11 cellular contexts compared by ENCODE assay signal in genomic region chr13:98083507-98083906, GRCh38. TPM values are rescaled to one million over a fixed set of nuclear protein-coding genes. Genes with fewer than 3 reads are reported as not detected.
A peak's percentile ranks its signal among the peaks of the same experiment; 100 is the strongest.
DNase-seq lines count a peak whose midpoint lies in the region; ATAC-seq, FAIRE-seq and TF ChIP-seq lines count a peak whose summit lies in the region.
"Had no signal": no experiment of that assay in that cellular context is flagged by ENCODE, and none has a peak within 500 bp of the region (broad histone marks: within the 10 kb centered on the region; RNA-seq: fewer than 3 reads in every experiment).

No MANE protein-coding gene starts in this region.

- H3K27ac Mint-ChIP-seq in activated naive CD4-positive, alpha-beta T cell treated with anti-CD3 and anti-CD28 coated beads, Interleukin-2, amount 50 U/mL, for 72 hours = no peak overlapping the region
- H3K27ac Mint-ChIP-seq: dendritic cell treated with granulocyte-macrophage colony-stimulating factor and Interleukin-4, amounts not matched to agents 40 ng/mL and 50 ng/mL, for 4 days had no signal

- H3K36me3 ChIP-seq in skeletal muscle satellite cell (ENCODE audit: insufficient read depth, low read length) = no peaks in the 10 kb centered on the region
- H3K36me3 ChIP-seq: spleen had no signal

- H3K36me3 Mint-ChIP-seq in activated naive CD4-positive, alpha-beta T cell treated with anti-CD3 and anti-CD28 coated beads, Interleukin-2, amount 50 U/mL, for 72 hours = no peaks in the 10 kb centered on the region

- peaks cover 9% of the 10 kb centered on the region for H3K4me1 ChIP-seq in skeletal muscle satellite cell (ENCODE audit: control insufficient read depth, insufficient read depth, low read length)
- H3K4me1 ChIP-seq: spleen had no signal

- ATAC-seq in SK-N-SH treated with all-trans-retinoic acid at 6 μM for 48 hours (peak; percentile 96), GM19351 (IDR thresholded peaks at IDR 0.05; ENCODE audit: unreplicated experiment) (no peak)
- ATAC-seq in activated naive CD4-positive, alpha-beta T cell treated with anti-CD3 and anti-CD28 coated beads, Interleukin-2, amount 50 U/mL, for 72 hours = no peak

- H3K27me3 ChIP-seq in skeletal muscle satellite cell (ENCODE audit: control insufficient read depth, insufficient read depth, low read length) = no peaks in the 10 kb centered on the region
- H3K27me3 ChIP-seq: spleen had no signal

- peak; percentile 95 for FAIRE-seq in H54 (lab: Jason Lieb, UNC)
- FAIRE-seq: G401.6 had no signal

- H3K9me3 ChIP-seq in skeletal muscle satellite cell (replicated peaks; ENCODE audit: low read length) = no peaks in the 10 kb centered on the region
- H3K9me3 ChIP-seq: spleen had no signal

- peak overlapping the region; percentile 50 for H3K4me2 ChIP-seq in skeletal muscle satellite cell (ENCODE audit: low read length)

- H3K9me3 Mint-ChIP-seq in activated naive CD4-positive, alpha-beta T cell treated with anti-CD3 and anti-CD28 coated beads, Interleukin-2, amount 50 U/mL, for 72 hours = no peaks in the 10 kb centered on the region

- H3K9ac ChIP-seq in skeletal muscle satellite cell (ENCODE audit: low read depth, low read length) = peak overlapping the region; percentile 49

- no peak for TF ChIP-seq POLR2A in H54 (IDR thresholded peaks at IDR 0.05; ENCODE audit: low read depth, low read length)

- H3K4me3 ChIP-seq in skeletal muscle satellite cell (ENCODE audit: low read length) = no peak overlapping the region
- H3K4me3 ChIP-seq: spleen had no signal

- DNase-seq in H54 (ENCODE audit: insufficient read length, low spot score) = peak; percentile 58
- DNase-seq in fibroblast of the conjunctiva (ENCODE audit: low read depth) = peak; percentile 80
- no peak for DNase-seq in HK-2 (ENCODE audit: unreplicated experiment)
- DNase-seq in activated naive CD4-positive, alpha-beta T cell treated with anti-CD3 and anti-CD28 coated beads, Interleukin-2, amount 50 U/mL, for 72 hours (ENCODE audit: low spot score in 2 of 2) = no peak
- DNase-seq: spleen; stimulated activated CD8-positive, alpha-beta memory T cell treated with anti-CD3 and anti-CD28 coated beads, Interleukin-4, amount 100 ng/mL, for 48 hours had no signal

TF ChIP-seq in SK-N-SH treated with all-trans-retinoic acid at 6 μM for 48 hours, 23 proteins besides CTCF, POLR2A, EP300 and RAD21:
- TF ChIP-seq RARB (CRISPR knock-in tag; IDR thresholded peaks at IDR 0.05) = no peak
- peak; percentile 46; the same call in 1 of the 2 replicates for TF ChIP-seq ISL1 (CRISPR knock-in tag; IDR thresholded peaks at IDR 0.05)
- TF ChIP-seq PATZ1 (CRISPR knock-in tag; IDR thresholded peaks at IDR 0.05; ENCODE audit: borderline replicate concordance) = no peak
- no peak for TF ChIP-seq CREB5 (CRISPR knock-in tag; IDR thresholded peaks at IDR 0.05; ENCODE audit: low read depth)

RNA-seq across cellular contexts. Expression of gene FARP1, which starts 59.4 kb away (rescaled TPM):
- 8.5 and 9.1 TPM in 2 replicates for total RNA-seq in skeletal muscle satellite cell (2012; rRNA removed)
- total RNA-seq in activated naive CD4-positive, alpha-beta T cell treated with anti-CD3 and anti-CD28 coated beads, Interleukin-2, amount 50 U/mL, for 72 hours = under 1 TPM; 0.58 to 0.61 TPM

Comparison
In these comparisons a context has a peak if more than half of its experiments do, and no peak if none do; other contexts are left out.
1. DNase-seq: peak in H54 (single experiment) and fibroblast of the conjunctiva (single experiment); none in HK-2 (single experiment) and activated naive CD4-positive, alpha-beta T cell treated with anti-CD3 and anti-CD28 coated beads, Interleukin-2, amount 50 U/mL, for 72 hours (0 of 2).